8 cellular contexts compared by ENCODE assay signal in genomic region chr2:156937430-156937829, GRCh38.
"Had no signal": no experiment of that assay in that cellular context is flagged by ENCODE, and none has a peak within 500 bp of the region (broad histone marks: within the 10 kb centered on the region; RNA-seq: fewer than 3 reads in every experiment).

No MANE protein-coding gene starts in this region.

- FAIRE-seq: K562 had no signal

- H3K9me3 ChIP-seq: HAP-1 had no signal

- DNase-seq: GM23248, GOT3, H7, IMR-90, KG1 had no signal

- H3K4me3 ChIP-seq: GM23248, HAP-1, K562 had no signal

- ATAC-seq: HCT116, K562 had no signal

- H3K27ac ChIP-seq: GM23248 had no signal

- H3K36me3 ChIP-seq: HAP-1 had no signal
